ENCODE assay signal across 8 cellular contexts in the genomic region with DNA sequence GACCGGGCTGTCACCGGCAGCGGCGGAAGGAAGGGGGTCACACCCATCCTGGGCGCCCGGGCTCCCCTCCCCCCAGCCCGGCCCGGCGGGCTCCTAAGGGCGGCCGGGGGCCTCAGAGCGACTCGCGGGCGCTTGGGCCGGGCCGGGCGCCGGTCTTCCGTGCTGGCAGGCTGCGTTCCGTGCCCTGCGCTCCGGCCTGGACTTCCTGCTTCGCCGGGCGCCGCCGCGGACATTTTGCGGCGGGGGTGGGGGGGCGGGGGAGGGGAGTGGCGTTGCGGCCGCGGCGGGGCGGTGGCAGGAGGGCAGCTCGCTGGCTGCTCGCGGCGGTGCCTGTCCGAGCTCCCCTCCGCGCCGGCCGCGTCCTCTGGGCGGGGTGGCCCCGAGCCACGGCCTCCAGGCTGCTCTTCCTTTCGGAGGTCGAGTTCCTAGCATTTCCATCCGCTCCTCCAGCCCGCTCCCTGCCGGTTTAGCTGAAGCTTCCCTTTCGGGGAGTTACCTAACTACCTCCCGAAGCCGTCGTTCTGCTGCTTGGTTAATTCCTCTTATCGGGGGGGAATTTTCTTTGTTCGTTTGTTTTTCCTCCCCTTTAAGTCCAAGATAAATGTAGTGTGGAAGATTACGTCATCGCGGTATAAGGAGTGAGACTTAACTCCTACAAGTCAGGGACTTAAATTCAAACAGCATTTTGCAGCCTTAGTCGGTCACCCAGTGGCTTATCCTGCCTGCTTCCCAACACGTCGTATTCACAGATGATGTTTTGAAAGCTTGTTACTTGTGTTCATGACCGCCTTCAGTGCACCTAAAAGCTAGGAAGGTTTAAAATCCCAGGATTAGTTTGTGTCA. TPM values are rescaled to one million over a fixed set of nuclear protein-coding genes. Genes with fewer than 3 reads are reported as not detected.
DNase-seq lines count a peak whose midpoint lies in the region; ATAC-seq, FAIRE-seq and TF ChIP-seq lines count a peak whose summit lies in the region.

No MANE protein-coding gene starts in this region.

- no peak for FAIRE-seq in RCC 7860 (lab: Jason Lieb, UNC)

- peaks cover 17% of the 10 kb centered on the region for H3K36me3 ChIP-seq in CD4-positive, CD25-positive, alpha-beta regulatory T cell (ENCODE audit: control insufficient read depth, insufficient read depth, low read length)
- H3K36me3 ChIP-seq in tibial nerve = no peaks in the 10 kb centered on the region

- peaks cover 17% of the 10 kb centered on the region for H3K36me3 Mint-ChIP-seq in CD4-positive, CD25-positive, alpha-beta regulatory T cell
- H3K36me3 Mint-ChIP-seq in neural crest cell (ENCODE audit: low read depth) = peaks cover 6% of the 10 kb centered on the region

- 0 to 1% methylated on average over 16 to 29 of the region's 70 CpGs for WGBS in tibial nerve, 2 donors

- ATAC-seq in CD4-positive, CD25-positive, alpha-beta regulatory T cell (ENCODE audit: low read depth in 2 of 2) = peak; percentile 32 to 40
- ATAC-seq in GM19455 (IDR thresholded peaks at IDR 0.05; ENCODE audit: unreplicated experiment) = peak; percentile 45

- peak overlapping the region; percentile 99 for H3K4me3 ChIP-seq in CD4-positive, CD25-positive, alpha-beta regulatory T cell (ENCODE audit: low read depth, low read length)
- H3K4me3 ChIP-seq in HL-60 (replicated peaks; ENCODE audit: insufficient read depth, low read length) = peak overlapping the region; percentile 80
- H3K4me3 ChIP-seq in tibial nerve = peak overlapping the region; percentile 73 to 94 (median 78)

- peak overlapping the region; percentile 94 to 99 (median 98) for H3K27ac Mint-ChIP-seq in CD4-positive, CD25-positive, alpha-beta regulatory T cell
- H3K27ac Mint-ChIP-seq in neural crest cell (ENCODE audit: unreplicated experiment) = peak overlapping the region; percentile 99

- peaks cover 4% of the 10 kb centered on the region for H3K27me3 Mint-ChIP-seq in CD4-positive, CD25-positive, alpha-beta regulatory T cell
- no peaks in the 10 kb centered on the region for H3K27me3 Mint-ChIP-seq in neural crest cell (ENCODE audit: low read depth)

- TF ChIP-seq CTCF in HL-60 (IDR thresholded peaks at IDR 0.05; ENCODE audit: insufficient read depth, low read length) = no peak
- no peak for TF ChIP-seq CTCF in neural crest cell (conservative IDR thresholded peaks at IDR 0.05)
- TF ChIP-seq CTCF in tibial nerve (IDR thresholded peaks at IDR 0.05) = no peak

- H3K4me1 Mint-ChIP-seq in CD4-positive, CD25-positive, alpha-beta regulatory T cell = peaks cover 33 to 79% (median 58%) of the 10 kb centered on the region in 4 donors
- H3K4me1 Mint-ChIP-seq in neural crest cell = peaks cover 29% of the 10 kb centered on the region

- no peak for TF ChIP-seq POLR2A in tibial nerve (IDR thresholded peaks at IDR 0.05)

- H3K27ac ChIP-seq in CD4-positive, CD25-positive, alpha-beta regulatory T cell (ENCODE audit: insufficient read depth, low read length, poor library complexity, severe bottlenecking) = peak overlapping the region; percentile 97
- H3K27ac ChIP-seq in HL-60 (replicated peaks) = peak overlapping the region; percentile 83
- H3K27ac ChIP-seq in tibial nerve = peak overlapping the region; percentile 98 to 100 (median 98)

- peak; percentile 45 to 78 (median 63) for DNase-seq in CD4-positive, CD25-positive, alpha-beta regulatory T cell
- peak; percentile 57 to 66 for DNase-seq in HL-60 (ENCODE audit: low read depth in 1 of 2, low spot score in 1 of 2)
- DNase-seq in RCC 7860 (ENCODE audit: low spot score) = peak; percentile 60
- DNase-seq in activated gamma-delta T cell treated with anti-CD3 and anti-CD28 coated beads, Interleukin-2, amount 50 U/mL, for 16 hours (ENCODE audit: low read depth) = peak; percentile 20
- peak; percentile 40 for DNase-seq in foreskin melanocyte
- peak; percentile 47 for DNase-seq in neural crest cell (ENCODE audit: low read depth, low spot score)
- peak in 1 of 2 donors; percentile 21 for DNase-seq in tibial nerve (ENCODE audit: low spot score in 2 of 2)

- TF ChIP-seq EP300 in tibial nerve (IDR thresholded peaks at IDR 0.05) = peak in 1 of 2 donors; percentile 49

- peaks cover 44% of the 10 kb centered on the region for H3K4me1 ChIP-seq in CD4-positive, CD25-positive, alpha-beta regulatory T cell (ENCODE audit: control insufficient read depth, insufficient read depth, low read length, poor library complexity, severe bottlenecking)
- peaks cover 0 to 50% (median 30%) of the 10 kb centered on the region in 4 donors for H3K4me1 ChIP-seq in tibial nerve

- H3K4me3 Mint-ChIP-seq in CD4-positive, CD25-positive, alpha-beta regulatory T cell = peak overlapping the region; percentile 98 to 100 (median 99)
- H3K4me3 Mint-ChIP-seq in neural crest cell = peak overlapping the region; percentile 96

- peaks cover 0 to 4% (median 1%) of the 10 kb centered on the region in 7 donors for H3K9me3 Mint-ChIP-seq in CD4-positive, CD25-positive, alpha-beta regulatory T cell
- H3K9me3 Mint-ChIP-seq in neural crest cell = no peaks in the 10 kb centered on the region

- no peaks in the 10 kb centered on the region for H3K27me3 ChIP-seq in CD4-positive, CD25-positive, alpha-beta regulatory T cell (ENCODE audit: control insufficient read depth, insufficient read depth, low read length)
- H3K27me3 ChIP-seq in HL-60 (ENCODE audit: insufficient read depth, poor library complexity, severe bottlenecking) (no peaks in the 10 kb centered on the region), tibial nerve (no peaks in the 10 kb centered on the region)

- no peaks in the 10 kb centered on the region for H3K9me3 ChIP-seq in CD4-positive, CD25-positive, alpha-beta regulatory T cell (ENCODE audit: control insufficient read depth in 2 of 2, low read length in 2 of 2)
- no peaks in the 10 kb centered on the region for H3K9me3 ChIP-seq in tibial nerve

RNA-seq across cellular contexts. Expression of gene CDC42, which starts 0.7 kb away (rescaled TPM):
- total RNA-seq in CD4-positive, CD25-positive, alpha-beta regulatory T cell = 376 TPM
- 100 to 1,000 TPM; 290 to 513 (median 434) TPM for polyA plus RNA-seq in CD4-positive, CD25-positive, alpha-beta regulatory T cell
- total RNA-seq in neural crest cell (192 and 198 TPM in 2 replicates), tibial nerve (100 to 1,000 TPM; 120 to 187 (median 171) TPM)

RNA-seq across cellular contexts. Expression of gene CELA3A, which starts 51.8 kb away (rescaled TPM):
- total RNA-seq in CD4-positive, CD25-positive, alpha-beta regulatory T cell = not detected
- polyA plus RNA-seq in CD4-positive, CD25-positive, alpha-beta regulatory T cell = not detected
- total RNA-seq in neural crest cell (not detected in 2 replicates), tibial nerve (10 to 100 TPM in 1 of 4 donors, 1 to 10 TPM in 3; 4.0 to 60.6 (median 6.0) TPM)
